Comparison of ENCODE assay signal across 8 cellular contexts in genomic region chr1:41678141-41678878, GRCh38.
A peak's percentile ranks its signal among the peaks of the same experiment; 100 is the strongest.
DNase-seq lines count a peak whose midpoint lies in the region; ATAC-seq and TF ChIP-seq lines count a peak whose summit lies in the region.

No MANE protein-coding gene starts in this region.

- peak; percentile 61 for ATAC-seq in HG03432 (IDR thresholded peaks at IDR 0.05; ENCODE audit: unreplicated experiment)
- peak in 1 of 2 donors; percentile 8 for ATAC-seq in natural killer cell treated with Interleukin-12 subunit alpha and Interleukin-12 subunit beta and Interleukin-15 and Interleukin-18, amount 100 ng/mL, for 72 hours
- ATAC-seq in HG03039 (IDR thresholded peaks at IDR 0.05; ENCODE audit: unreplicated experiment) = no peak
- ATAC-seq in GM19328 (IDR thresholded peaks at IDR 0.05; ENCODE audit: unreplicated experiment) = no peak
- no peak for ATAC-seq in left lung

- no peak overlapping the region for H3K27ac Mint-ChIP-seq in natural killer cell treated with Interleukin-12 subunit alpha and Interleukin-12 subunit beta and Interleukin-15 and Interleukin-18, amount 100 ng/mL, for 72 hours

- H3K27ac ChIP-seq in left lung = no peak overlapping the region

- H3K36me3 ChIP-seq in left lung = no peaks in the 10 kb centered on the region

- H3K9me3 ChIP-seq in left lung = no peaks in the 10 kb centered on the region

- peak overlapping the region; percentile 33 for H3K4me3 Mint-ChIP-seq in natural killer cell treated with Interleukin-12 subunit alpha and Interleukin-12 subunit beta and Interleukin-15 and Interleukin-18, amount 100 ng/mL, for 72 hours

- H3K27me3 ChIP-seq in left lung = no peaks in the 10 kb centered on the region

- intact Hi-C loops in left lung (cut with DNase I) = no loop called here

- no peaks in the 10 kb centered on the region for H3K27me3 Mint-ChIP-seq in natural killer cell treated with Interleukin-12 subunit alpha and Interleukin-12 subunit beta and Interleukin-15 and Interleukin-18, amount 100 ng/mL, for 72 hours

- no peaks in the 10 kb centered on the region for H3K9me3 Mint-ChIP-seq in natural killer cell treated with Interleukin-12 subunit alpha and Interleukin-12 subunit beta and Interleukin-15 and Interleukin-18, amount 100 ng/mL, for 72 hours

- H3K4me1 ChIP-seq in left lung = peaks cover 6 to 40% of the 10 kb centered on the region in 2 donors

- TF ChIP-seq CTCF in astrocyte of the cerebellum (IDR thresholded peaks at IDR 0.05; ENCODE audit: low read depth, low read length, missing control alignments) (no peak), left lung (IDR thresholded peaks at IDR 0.05) (no peak)

- in situ Hi-C loops in astrocyte of the cerebellum (cut with HindIII; ENCODE audit: low sequenced_read_pairs) = no loop called here

- H3K4me3 ChIP-seq in astrocyte of the cerebellum (ENCODE audit: low read depth, low read length) = no peak overlapping the region
- H3K4me3 ChIP-seq in left lung = no peak overlapping the region

- H3K36me3 Mint-ChIP-seq in natural killer cell treated with Interleukin-12 subunit alpha and Interleukin-12 subunit beta and Interleukin-15 and Interleukin-18, amount 100 ng/mL, for 72 hours = no peaks in the 10 kb centered on the region

- peaks cover 79 to 83% of the 10 kb centered on the region in 2 donors for H3K4me1 Mint-ChIP-seq in natural killer cell treated with Interleukin-12 subunit alpha and Interleukin-12 subunit beta and Interleukin-15 and Interleukin-18, amount 100 ng/mL, for 72 hours (ENCODE audit: low read depth in 2 of 2)

- DNase-seq in Daoy (ENCODE audit: low read depth) = peak; percentile 87
- peak; percentile 76 for DNase-seq in astrocyte of the cerebellum (ENCODE audit: low read depth)
- DNase-seq in natural killer cell treated with Interleukin-12 subunit alpha and Interleukin-12 subunit beta and Interleukin-15 and Interleukin-18, amount 100 ng/mL, for 72 hours (ENCODE audit: low spot score) = no peak
- no peak for DNase-seq in A172 (ENCODE audit: low spot score)
- DNase-seq in left lung = no peak

Comparison
In these comparisons a context has a peak if more than half of its experiments do, and no peak if none do; other contexts are left out.
1. DNase-seq: peak in Daoy (single experiment) and astrocyte of the cerebellum (single experiment); none in natural killer cell treated with Interleukin-12 subunit alpha and Interleukin-12 subunit beta and Interleukin-15 and Interleukin-18, amount 100 ng/mL, for 72 hours (single experiment), A172 (single experiment) and left lung (0 of 2).